Comparison of ENCODE assay signal across 20 cellular contexts in the genomic region with DNA sequence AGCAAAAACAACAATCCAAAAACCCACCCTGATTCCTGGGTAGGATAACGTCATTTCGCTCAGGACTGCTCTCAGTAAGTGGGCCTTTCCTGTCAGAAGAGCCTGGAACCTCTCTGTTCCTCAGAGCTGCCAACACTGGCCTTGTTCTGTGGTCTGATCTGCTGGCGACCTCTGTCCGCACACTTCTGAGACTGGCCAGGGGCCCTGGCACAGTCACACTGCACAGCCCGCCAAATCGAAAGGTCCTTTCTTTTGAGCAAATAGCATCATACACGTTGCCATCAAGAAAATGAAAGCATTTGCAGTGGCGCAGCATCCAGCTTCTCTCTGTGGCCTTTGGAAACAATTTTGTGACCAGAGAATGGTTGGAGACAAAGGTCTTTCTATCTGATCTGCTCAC.
DNase-seq lines count a peak whose midpoint lies in the region; ATAC-seq and TF ChIP-seq lines count a peak whose summit lies in the region.
"Had no signal": no experiment of that assay in that cellular context is flagged by ENCODE, and none has a peak within 500 bp of the region (broad histone marks: within the 10 kb centered on the region; RNA-seq: fewer than 3 reads in every experiment).

No MANE protein-coding gene starts in this region.

- no peak overlapping the region for H2BK120ac ChIP-seq in mesendoderm (ENCODE audit: low read depth, low read length)

- H4K5ac ChIP-seq in mesendoderm (ENCODE audit: low read length) = no peak overlapping the region

- no peak overlapping the region for H3K4ac ChIP-seq in mesendoderm (ENCODE audit: low read depth, low read length)

- H3K4me1 ChIP-seq in mesendoderm (ENCODE audit: control insufficient read depth, low read depth, low read length) = no peaks in the 10 kb centered on the region
- H3K4me1 ChIP-seq: Caco-2 had no signal

- H3K18ac ChIP-seq in mesendoderm (ENCODE audit: low read length) = no peak overlapping the region

- H3K23ac ChIP-seq in mesendoderm (ENCODE audit: low read length) = no peak overlapping the region

- H3K4me3 ChIP-seq in mesendoderm (ENCODE audit: low read length) = no peak overlapping the region
- H3K4me3 ChIP-seq: hepatocyte, mucosa of descending colon, sigmoid colon had no signal

- ATAC-seq in left lobe of liver = peak; percentile 96
- ATAC-seq: mucosa of descending colon had no signal

- no peak overlapping the region for H2BK5ac ChIP-seq in mesendoderm (ENCODE audit: low read length)

- no peak overlapping the region for H4K8ac ChIP-seq in mesendoderm (ENCODE audit: low read depth, low read length)

- no peaks in the 10 kb centered on the region for H3K79me1 ChIP-seq in mesendoderm (ENCODE audit: low read length)

- no peak overlapping the region for H3K9ac ChIP-seq in mesendoderm (ENCODE audit: low read length)

- no peak overlapping the region for H2AK5ac ChIP-seq in mesendoderm (ENCODE audit: low read length)

- H2BK15ac ChIP-seq in mesendoderm (replicated peaks; ENCODE audit: low read depth) = no peak overlapping the region

- H3K79me2 ChIP-seq in mesendoderm (ENCODE audit: control insufficient read depth, insufficient read depth, low read length) = no peaks in the 10 kb centered on the region
- H3K79me2 ChIP-seq: hepatocyte had no signal

- no peak overlapping the region for H3K4me2 ChIP-seq in mesendoderm (ENCODE audit: low read length)
- H3K4me2 ChIP-seq: hepatocyte had no signal

- H3K56ac ChIP-seq in mesendoderm (ENCODE audit: low read length) = no peak overlapping the region

- POLR2A ChIA-PET in HEK293T (lab: Yijun Ruan, JAX) = no interaction called here

- peak; percentile 38 for DNase-seq in NCI-H2029 treated with DMSO at 0.1 percent for 48 hours (lab: John Stamatoyannopoulos, UW)
- peak in 33 of 58 donors; percentile 15 to 67 (median 37) for DNase-seq in anterior cingulate cortex (lab: John Stamatoyannopoulos, UW)
- DNase-seq in left lobe of liver (ENCODE audit: low spot score) = peak; percentile 87
- peak; percentile 48 for DNase-seq in pons (ENCODE audit: low spot score)
- DNase-seq in HEK293T (ENCODE audit: extremely low spot score) = no peak
- no peak for DNase-seq in hepatic stellate cell (ENCODE audit: low spot score)
- DNase-seq in mesendoderm = no peak
- DNase-seq in activated gamma-delta T cell treated with Interleukin-2 at 50 U/mL for 16 hours = no peak
- DNase-seq: activated CD4-positive, alpha-beta T cell treated with anti-CD3 and anti-CD28 coated beads, Interleukin-2, amount 50 U/mL, for 1 hour; Caco-2; Karpas-422; kidney; mucosa of descending colon; NCI-H1048; NCI-H526; sigmoid colon; stimulated activated naive CD4-positive, alpha-beta T cell; trophoblast cell had no signal

- no peaks in the 10 kb centered on the region for H3K36me3 ChIP-seq in mesendoderm (ENCODE audit: control insufficient read depth, insufficient read depth, low read length)
- H3K36me3 ChIP-seq: neutrophil, sigmoid colon had no signal

- CTCF ChIA-PET in HEK293T (lab: Yijun Ruan, JAX) = no interaction called here

- H3K27me3 ChIP-seq in mesendoderm (ENCODE audit: insufficient read depth, low read length, poor library complexity) = no peaks in the 10 kb centered on the region

- no CpG with 5 or more reads among the region's 8 CpGs for WGBS in mesendoderm (ENCODE audit: extremely low coverage, insufficient coverage, low lambda C conversion rate)

- no peak overlapping the region for H3K27ac ChIP-seq in mesendoderm (ENCODE audit: low read depth, low read length)
- H3K27ac ChIP-seq: hepatocyte, neutrophil, sigmoid colon had no signal

TF ChIP-seq in HEK293T, 16 proteins besides CTCF, POLR2A, EP300 and RAD21:
- no peak for TF ChIP-seq LEF1 (IDR thresholded peaks at IDR 0.05; ENCODE audit: borderline replicate concordance)
- TF ChIP-seq FOXM1 (IDR thresholded peaks at IDR 0.05; ENCODE audit: borderline replicate concordance) = no peak
- no peak for TF ChIP-seq L3MBTL2 (conservative IDR thresholded peaks at IDR 0.05)
- no peak for TF ChIP-seq PKNOX1 (IDR thresholded peaks at IDR 0.05)
- TF ChIP-seq CTBP1 (IDR thresholded peaks at IDR 0.05; ENCODE audit: borderline replicate concordance) = no peak
- no peak for TF ChIP-seq FOXA1 (IDR thresholded peaks at IDR 0.05)
- TF ChIP-seq FOXK2 (IDR thresholded peaks at IDR 0.05) = no peak
- TF ChIP-seq HDGF (IDR thresholded peaks at IDR 0.05; ENCODE audit: borderline replicate concordance) = no peak
- TF ChIP-seq BHLHE40 (IDR thresholded peaks at IDR 0.05; ENCODE audit: borderline replicate concordance) = no peak
- TF ChIP-seq ELF4 (IDR thresholded peaks at IDR 0.05) = no peak
- TF ChIP-seq SUZ12 (IDR thresholded peaks at IDR 0.05) = no peak
- no peak for TF ChIP-seq NFRKB (IDR thresholded peaks at IDR 0.05)

Comparison
In these comparisons a context has a peak if more than half of its experiments do, and no peak if none do; other contexts are left out.
1. DNase-seq: peak in NCI-H2029 treated with DMSO at 0.1 percent for 48 hours (single experiment), anterior cingulate cortex (33 of 58), left lobe of liver (single experiment) and pons (single experiment); none in HEK293T (single experiment), hepatic stellate cell (single experiment), mesendoderm (single experiment) and activated gamma-delta T cell treated with Interleukin-2 at 50 U/mL for 16 hours (single experiment).